ENCODE assay signal across 9 cellular contexts in genomic region chr3:182111967-182112366, GRCh38.
"Had no signal": no experiment of that assay in that cellular context is flagged by ENCODE, and none has a peak within 500 bp of the region (broad histone marks: within the 10 kb centered on the region; RNA-seq: fewer than 3 reads in every experiment).

No MANE protein-coding gene starts in this region.

- H3K27ac ChIP-seq: GM23248, HL-60 had no signal

- H3K9ac ChIP-seq: GM23248 had no signal

- H3K27me3 Mint-ChIP-seq: IgD-negative memory B cell had no signal

- H3K4me1 ChIP-seq: HAP-1 had no signal

- H3K36me3 ChIP-seq: HAP-1 had no signal

- H3K36me3 Mint-ChIP-seq: IgD-negative memory B cell had no signal

- H3K4me3 Mint-ChIP-seq: HFFc6, IgD-negative memory B cell had no signal

- H3K4me3 ChIP-seq: GM23248, HAP-1 had no signal

- H3K27ac Mint-ChIP-seq: HFFc6, IgD-negative memory B cell had no signal

- ATAC-seq: HCT116, HepG2 had no signal

- H3K9me3 ChIP-seq: HAP-1 had no signal

- H3K4me1 Mint-ChIP-seq: IgD-negative memory B cell had no signal

- H2AFZ ChIP-seq: GM23248 had no signal

- DNase-seq: GM23248, GOT3, H7, HFFc6 had no signal
